13 cellular contexts compared by ENCODE assay signal in genomic region chr10:125120046-125120710, GRCh38. TPM values are rescaled to one million over a fixed set of nuclear protein-coding genes. Genes with fewer than 3 reads are reported as not detected.
DNase-seq lines count a peak whose midpoint lies in the region; ATAC-seq lines count a peak whose summit lies in the region.
"Had no signal": no experiment of that assay in that cellular context is flagged by ENCODE, and none has a peak within 500 bp of the region (broad histone marks: within the 10 kb centered on the region; RNA-seq: fewer than 3 reads in every experiment).

No MANE protein-coding gene starts in this region.

- peaks cover 31% of the 10 kb centered on the region for H3K4me1 ChIP-seq in mesenchymal stem cell (ENCODE audit: control insufficient read depth, insufficient read depth, low read depth, low read length)

- peaks cover 21% of the 10 kb centered on the region for H3K79me1 ChIP-seq in mesenchymal stem cell (replicated peaks; ENCODE audit: low read length, poor library complexity, severe bottlenecking)

- H3K4me2 ChIP-seq in mesenchymal stem cell (ENCODE audit: low read length, poor library complexity, severe bottlenecking), result no peak overlapping the region

- no peak overlapping the region for H2AFZ ChIP-seq in mesenchymal stem cell (ENCODE audit: low read depth, low read length)

- ATAC-seq in stimulated activated naive CD8-positive, alpha-beta T cell treated with anti-CD3 and anti-CD28 coated beads, Interleukin-15, Interleukin-2, amounts not matched to agents 100 U/mL and 50 U/mL, for 24 hours, result no peak
- ATAC-seq in HG03378 (IDR thresholded peaks at IDR 0.05; ENCODE audit: unreplicated experiment), result no peak

- no peak overlapping the region for H2BK12ac ChIP-seq in mesenchymal stem cell (ENCODE audit: low read length in 2 of 2)

- no peak overlapping the region for H4K91ac ChIP-seq in mesenchymal stem cell (ENCODE audit: low read length)

- H2BK5ac ChIP-seq in mesenchymal stem cell (ENCODE audit: low read depth, low read length, poor library complexity, severe bottlenecking), result no peak overlapping the region

- no peak overlapping the region for H4K8ac ChIP-seq in mesenchymal stem cell (ENCODE audit: low read length)

- no peak overlapping the region for H2BK15ac ChIP-seq in mesenchymal stem cell (ENCODE audit: low read depth, poor library complexity, severe bottlenecking)

- H2BK120ac ChIP-seq in mesenchymal stem cell (ENCODE audit: low read depth, low read length), result no peak overlapping the region

- H3K27ac ChIP-seq in mesenchymal stem cell (ENCODE audit: low read length, poor library complexity, severe bottlenecking), result no peak overlapping the region
- H3K27ac ChIP-seq: 22Rv1 had no signal

- no peak overlapping the region for H3K18ac ChIP-seq in mesenchymal stem cell (ENCODE audit: low read depth in 1 of 2, low read length in 2 of 2)

- H3K9ac ChIP-seq in mesenchymal stem cell (ENCODE audit: low read length), result no peak overlapping the region

- 86% methylated on average over 11 of the region's 11 CpGs for WGBS in mesenchymal stem cell

- no peak overlapping the region for H3K14ac ChIP-seq in mesenchymal stem cell (ENCODE audit: low read length in 2 of 2)

- H3K23ac ChIP-seq in mesenchymal stem cell (ENCODE audit: low read length in 2 of 2), result no peak overlapping the region

- DNase-seq in activated effector memory CD4-positive, alpha-beta T cell treated with anti-CD3 and anti-CD28 coated beads, Interleukin-2, amount 50 U/mL, for 16 hours, result peak; percentile 17
- no peak for DNase-seq in activated effector memory CD4-positive, alpha-beta T cell treated with Interleukin-2 at 50 U/mL for 16 hours
- DNase-seq in dermis microvascular lymphatic vessel endothelial cell (ENCODE audit: low read depth in 2 of 2), result peak; percentile 27 to 41
- peak; percentile 80 for DNase-seq in mesenchymal stem cell
- DNase-seq in stimulated activated naive CD8-positive, alpha-beta T cell treated with anti-CD3 and anti-CD28 coated beads, Interleukin-15, Interleukin-2, amounts not matched to agents 100 U/mL and 50 U/mL, for 24 hours, result no peak
- no peak for DNase-seq in superior temporal gyrus (ENCODE audit: extremely low spot score)
- no peak for DNase-seq in activated naive CD4-positive, alpha-beta T cell (lab: John Stamatoyannopoulos, UW)
- DNase-seq: activated CD4-positive, alpha-beta T cell treated with anti-CD3 and anti-CD28 coated beads, Interleukin-2, amount 50 U/mL, for 48 hours; effector CD4-positive, alpha-beta T cell; NCI-H1092 treated with DMSO at 0.1 percent for 48 hours had no signal

- H3K27me3 ChIP-seq in mesenchymal stem cell (ENCODE audit: control insufficient read depth in 1 of 2, insufficient read depth in 1 of 2, low read length in 2 of 2), result no peaks in the 10 kb centered on the region
- H3K27me3 ChIP-seq: tibial artery had no signal

- no peak overlapping the region for H3K4ac ChIP-seq in mesenchymal stem cell (ENCODE audit: low read depth in 1 of 2, low read length in 2 of 2)

- H2AK5ac ChIP-seq in mesenchymal stem cell (ENCODE audit: low read length, severe bottlenecking), result no peak overlapping the region

- no peak overlapping the region for H3K4me3 ChIP-seq in mesenchymal stem cell (ENCODE audit: insufficient read depth in 1 of 2, low read depth in 1 of 2, low read length in 2 of 2)
- H3K4me3 ChIP-seq: tibial artery had no signal

- no peaks in the 10 kb centered on the region for H3K9me3 ChIP-seq in mesenchymal stem cell (ENCODE audit: control insufficient read depth, low read length)
- H3K9me3 ChIP-seq: tibial artery had no signal

- peaks cover 15 to 26% of the 10 kb centered on the region in 2 experiments for H3K36me3 ChIP-seq in mesenchymal stem cell (ENCODE audit: control insufficient read depth in 1 of 2, insufficient read depth in 2 of 2, low read depth in 1 of 2, low read length in 2 of 2)

RNA-seq across cellular contexts. Expression of gene CTBP2, which starts 40.2 kb away (rescaled TPM):
- 84.0 and 133 TPM in 2 replicates for total RNA-seq in dermis microvascular lymphatic vessel endothelial cell
- polyA plus RNA-seq in mesenchymal stem cell (2013, experiment 1 of 2), result 58.2 TPM
- 55.7 TPM for polyA plus RNA-seq in mesenchymal stem cell (2013, experiment 2 of 2)

Comparison
In these comparisons a context has a peak if more than half of its experiments do, and no peak if none do; other contexts are left out.
1. DNase-seq: peak in activated effector memory CD4-positive, alpha-beta T cell treated with anti-CD3 and anti-CD28 coated beads, Interleukin-2, amount 50 U/mL, for 16 hours (single experiment), dermis microvascular lymphatic vessel endothelial cell (2 of 2) and mesenchymal stem cell (single experiment); none in activated effector memory CD4-positive, alpha-beta T cell treated with Interleukin-2 at 50 U/mL for 16 hours (single experiment), stimulated activated naive CD8-positive, alpha-beta T cell treated with anti-CD3 and anti-CD28 coated beads, Interleukin-15, Interleukin-2, amounts not matched to agents 100 U/mL and 50 U/mL, for 24 hours (single experiment), superior temporal gyrus (single experiment) and activated naive CD4-positive, alpha-beta T cell (0 of 4).